ENCODE assay signal across 29 cellular contexts in the genomic region with DNA sequence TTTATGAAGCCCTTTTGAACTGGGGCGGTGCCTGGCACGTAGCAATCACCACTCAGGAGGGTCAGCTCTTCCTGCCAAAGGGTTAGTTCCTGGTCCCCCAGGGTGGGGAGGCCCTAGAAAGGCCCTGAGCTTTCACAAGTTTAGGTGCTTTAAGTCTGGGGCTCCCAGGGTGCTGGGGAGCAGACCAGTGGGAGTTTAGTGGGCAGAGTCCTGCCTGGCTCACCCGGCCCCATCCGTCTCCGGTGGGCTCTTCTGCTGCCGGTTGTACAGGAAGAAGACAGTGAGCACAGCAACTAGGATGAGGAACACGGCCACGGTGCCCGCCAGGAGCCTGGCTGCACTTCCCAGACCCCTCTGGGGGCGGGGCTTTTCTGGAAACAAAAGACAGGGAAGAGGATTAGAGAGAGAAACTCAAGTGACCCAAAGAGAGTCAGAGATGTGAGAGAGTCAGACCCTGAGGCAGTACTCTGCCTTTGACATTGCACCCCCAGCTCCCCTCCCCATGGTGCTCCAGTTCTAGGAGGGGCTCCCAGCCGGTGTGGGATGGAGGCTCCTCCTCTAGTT.
"Had no signal": no experiment of that assay in that cellular context is flagged by ENCODE, and none has a peak within 500 bp of the region (broad histone marks: within the 10 kb centered on the region; RNA-seq: fewer than 3 reads in every experiment).

No MANE protein-coding gene starts in this region.

- H3K9me3 Mint-ChIP-seq: activated CD4-positive, alpha-beta memory T cell treated with anti-CD3 and anti-CD28 coated beads, Interleukin-2, amount 10 ng/mL, durations not matched to agents 7 days and 5 days; activated naive CD4-positive, alpha-beta T cell treated with anti-CD3 and anti-CD28 coated beads, Interleukin-2, amount 10 ng/mL, durations not matched to agents 7 days and 5 days; activated naive CD8-positive, alpha-beta T cell treated with anti-CD3 and anti-CD28 coated beads, Interleukin-2, amount 50 U/mL, for 24 hours; activated T-cell treated with anti-CD3 and anti-CD28 coated beads, Interleukin-2, amount 50 U/mL, for 72 hours had no signal

- H3K4me2 ChIP-seq: PC-9 had no signal

- H3K27ac ChIP-seq: brain microvascular endothelial cell, PC-9, RWPE1, SJCRH30, SK-N-MC had no signal

- H3K27me3 ChIP-seq: SJCRH30 had no signal

- ATAC-seq: activated CD4-positive, CD25-positive, alpha-beta regulatory T cell treated with anti-CD3 and anti-CD28 coated beads, Interleukin-2, amount 50 U/mL, for 24 hours; activated naive CD8-positive, alpha-beta T cell treated with anti-CD3 and anti-CD28 coated beads, Interleukin-2, amount 50 U/mL, for 24 hours; activated T-cell treated with anti-CD3 and anti-CD28 coated beads, Interleukin-2, amount 50 U/mL, for 72 hours had no signal

- H3K36me3 ChIP-seq: brain microvascular endothelial cell, SJCRH30 had no signal

- H3K9me3 ChIP-seq: SJCRH30 had no signal

- DNase-seq: activated CD4-positive, alpha-beta memory T cell treated with anti-CD3 and anti-CD28 coated beads, Interleukin-2, amount 10 ng/mL, durations not matched to agents 7 days and 5 days; activated CD4-positive, alpha-beta T cell treated with anti-CD3 and anti-CD28 coated beads for 48 hours; activated gamma-delta T cell treated with Interleukin-2 at 50 U/mL for 16 hours; activated naive CD4-positive, alpha-beta T cell treated with anti-CD3 and anti-CD28 coated beads, Interleukin-2, amount 10 ng/mL, durations not matched to agents 7 days and 5 days; activated naive CD8-positive, alpha-beta T cell treated with anti-CD3 and anti-CD28 coated beads, Interleukin-2, amount 50 U/mL, for 24 hours; activated T-cell treated with anti-CD3 and anti-CD28 coated beads, Interleukin-2, amount 50 U/mL, for 1 hour; activated T-cell treated with anti-CD3 and anti-CD28 coated beads, Interleukin-2, amount 50 U/mL, for 72 hours; amniotic stem cell; aorta; brain microvascular endothelial cell; central memory CD4-positive, alpha-beta T cell; NCI-H1105; NCI-H1417 treated with DMSO at 0.1 percent for 48 hours; NCI-H187 treated with DMSO at 0.1 percent for 48 hours; NCI-H2081; NCI-H2171 treated with DMSO at 0.1 percent for 48 hours; NCI-H226; NCI-H446 treated with DMSO at 0.1 percent for 48 hours; NCI-H524; NCI-H69; NK-92 treated with Interleukin-12 subunit alpha and Interleukin-12 subunit beta, amount 100 ng/mL, for 24 hours; PC-9; SHP77; SJCRH30; T1000 had no signal

- H2AFZ ChIP-seq: PC-9 had no signal

- H3K4me1 Mint-ChIP-seq: activated CD4-positive, alpha-beta memory T cell treated with anti-CD3 and anti-CD28 coated beads, Interleukin-2, amount 10 ng/mL, durations not matched to agents 7 days and 5 days; activated naive CD4-positive, alpha-beta T cell treated with anti-CD3 and anti-CD28 coated beads, Interleukin-2, amount 10 ng/mL, durations not matched to agents 7 days and 5 days; activated naive CD8-positive, alpha-beta T cell treated with anti-CD3 and anti-CD28 coated beads, Interleukin-2, amount 50 U/mL, for 24 hours had no signal

- H3K36me3 Mint-ChIP-seq: activated naive CD4-positive, alpha-beta T cell treated with anti-CD3 and anti-CD28 coated beads, Interleukin-2, amount 10 ng/mL, durations not matched to agents 7 days and 5 days; activated naive CD8-positive, alpha-beta T cell had no signal

- H3K4me3 Mint-ChIP-seq: activated CD4-positive, alpha-beta memory T cell treated with anti-CD3 and anti-CD28 coated beads, Interleukin-2, amount 10 ng/mL, durations not matched to agents 7 days and 5 days; activated naive CD4-positive, alpha-beta T cell treated with anti-CD3 and anti-CD28 coated beads, Interleukin-2, amount 10 ng/mL, durations not matched to agents 7 days and 5 days; activated naive CD8-positive, alpha-beta T cell; activated naive CD8-positive, alpha-beta T cell treated with anti-CD3 and anti-CD28 coated beads, Interleukin-2, amount 50 U/mL, for 24 hours; activated T-cell treated with anti-CD3 and anti-CD28 coated beads, Interleukin-2, amount 50 U/mL, for 72 hours had no signal

- H3K27me3 Mint-ChIP-seq: activated naive CD8-positive, alpha-beta T cell treated with anti-CD3 and anti-CD28 coated beads, Interleukin-2, amount 50 U/mL, for 24 hours had no signal

- H3K4me3 ChIP-seq: PC-9, SJCRH30, SK-N-MC had no signal

- H3K27ac Mint-ChIP-seq: activated CD4-positive, alpha-beta memory T cell treated with anti-CD3 and anti-CD28 coated beads, Interleukin-2, amount 10 ng/mL, durations not matched to agents 7 days and 5 days; activated naive CD4-positive, alpha-beta T cell treated with anti-CD3 and anti-CD28 coated beads, Interleukin-2, amount 10 ng/mL, durations not matched to agents 7 days and 5 days; activated naive CD8-positive, alpha-beta T cell; activated naive CD8-positive, alpha-beta T cell treated with anti-CD3 and anti-CD28 coated beads, Interleukin-2, amount 50 U/mL, for 24 hours; activated T-cell treated with anti-CD3 and anti-CD28 coated beads, Interleukin-2, amount 50 U/mL, for 72 hours had no signal
